20 cellular contexts compared by ENCODE assay signal in genomic region chr11:129321076-129321475, GRCh38. TPM values are rescaled to one million over a fixed set of nuclear protein-coding genes. Genes with fewer than 3 reads are reported as not detected.
"Had no signal": no experiment of that assay in that cellular context is flagged by ENCODE, and none has a peak within 500 bp of the region (broad histone marks: within the 10 kb centered on the region; RNA-seq: fewer than 3 reads in every experiment).

No MANE protein-coding gene starts in this region.

- ATAC-seq: heart right ventricle, left lung, lower lobe of right lung had no signal

- H3K9me3 ChIP-seq: heart right ventricle, left lung, lower lobe of right lung, right atrium auricular region, sigmoid colon, stomach, uterus had no signal

- H3K9me3 Mint-ChIP-seq: immature natural killer cell, memory B cell, naive B cell, nephron had no signal

- H3K4me3 Mint-ChIP-seq: immature natural killer cell, memory B cell, naive B cell, nephron had no signal

- H3K4me3 ChIP-seq: dorsolateral prefrontal cortex, heart right ventricle, left lung, lower lobe of right lung, right atrium auricular region, sigmoid colon, skin epidermis, stomach, uterus had no signal

- H3K27ac Mint-ChIP-seq: immature natural killer cell, memory B cell, naive B cell had no signal

- H3K27ac ChIP-seq: dorsolateral prefrontal cortex, heart right ventricle, left lung, lower lobe of right lung, right atrium auricular region, sigmoid colon, stomach, uterus had no signal

- DNase-seq: cortex of kidney; dorsolateral prefrontal cortex; effector CD8-positive, alpha-beta T cell; heart right ventricle; immature natural killer cell; left lung; lower lobe of right lung; naive B cell; posterior cingulate gyrus; sigmoid colon; stimulated activated CD4-positive, alpha-beta T cell treated with anti-CD3 and anti-CD28 coated beads, Interleukin-12 subunit alpha, Interleukin-12 subunit beta, amount 100 ng/mL, for 4 hours; stimulated activated naive CD4-positive, alpha-beta T cell; stomach; substantia nigra; trophoblast cell; uterus had no signal

- H3K36me3 Mint-ChIP-seq: immature natural killer cell, memory B cell, naive B cell had no signal

- H3K27me3 ChIP-seq: dorsolateral prefrontal cortex, left lung, right atrium auricular region, sigmoid colon, stomach, uterus had no signal

- H3K4me1 ChIP-seq: sigmoid colon, uterus had no signal

- H3K4me1 Mint-ChIP-seq: immature natural killer cell, memory B cell had no signal

- H3K36me3 ChIP-seq: heart right ventricle, left lung, lower lobe of right lung, right atrium auricular region, sigmoid colon, stomach, uterus had no signal

RNA-seq across cellular contexts. Expression of gene BARX2, which starts 54.6 kb away (rescaled TPM):
- total RNA-seq: heart right ventricle, sigmoid colon had no signal
- polyA plus RNA-seq: immature natural killer cell had no signal
